Comparison of ENCODE assay signal across 2 cellular contexts in genomic region chrX:118726887-118727685, GRCh38.
TF ChIP-seq lines count a peak whose summit lies in the region.

Gene IL13RA1 (plus strand): TSS chrX:118727606. CDS start chrX:118727639, 33 bp downstream.

TF ChIP-seq in HEK293, 187 proteins besides CTCF, POLR2A, EP300 and RAD21 (continued from another document and continues in another):
- TF ChIP-seq ZNF133 (tag by site-specific recombination; IDR thresholded peaks at IDR 0.05) (no peak), GLIS2 (tag by site-specific recombination; IDR thresholded peaks at IDR 0.05) (peak; percentile 52), ZNF354C (tag by site-specific recombination; IDR thresholded peaks at IDR 0.05; ENCODE audit: borderline replicate concordance, low read depth) (no peak), ZNF292 (tag by site-specific recombination; IDR thresholded peaks at IDR 0.05; ENCODE audit: borderline replicate concordance, low read depth) (no peak), ZNF398 (tag by site-specific recombination; IDR thresholded peaks at IDR 0.05) (no peak), ZNF132 (tag by site-specific recombination; IDR thresholded peaks at IDR 0.05; ENCODE audit: borderline replicate concordance) (no peak), ZBTB20 (tag by site-specific recombination; IDR thresholded peaks at IDR 0.05) (peak; percentile 24; the same call in 1 of the 2 replicates), ZNF341 (tag by site-specific recombination; IDR thresholded peaks at IDR 0.05; ENCODE audit: low read depth) (peak; percentile 74), WT1 (tag by site-specific recombination; IDR thresholded peaks at IDR 0.05) (no peak), ZNF585B (tag by site-specific recombination; IDR thresholded peaks at IDR 0.05) (no peak), ZNF473 (tag by site-specific recombination; IDR thresholded peaks at IDR 0.05) (no peak), ZNF549 (tag by site-specific recombination; IDR thresholded peaks at IDR 0.05) (no peak), ZNF350 (tag by site-specific recombination; IDR thresholded peaks at IDR 0.05) (no peak), ZNF768 (tag by site-specific recombination; IDR thresholded peaks at IDR 0.05) (no peak), ZNF621 (tag by site-specific recombination; IDR thresholded peaks at IDR 0.05) (no peak), ZNF639 (tag by site-specific recombination; IDR thresholded peaks at IDR 0.05) (no peak), ZNF518A (tag by site-specific recombination; conservative IDR thresholded peaks at IDR 0.05; ENCODE audit: low read depth) (no peak), ZEB2 (tag by site-specific recombination; IDR thresholded peaks at IDR 0.05) (peak; percentile 36; the same call in 1 of the 2 replicates), ZNF654 (tag by site-specific recombination; IDR thresholded peaks at IDR 0.05; ENCODE audit: low read depth) (no peak), ZNF211 (tag by site-specific recombination; IDR thresholded peaks at IDR 0.05; ENCODE audit: low read depth) (no peak), ZNF510 (tag by site-specific recombination; IDR thresholded peaks at IDR 0.05; ENCODE audit: insufficient replicate concordance) (no peak), ZNF561 (tag by site-specific recombination; IDR thresholded peaks at IDR 0.05; ENCODE audit: borderline replicate concordance) (0 out of 2 replicates have a peak, but pooled peaks have one; percentile 30), ZIC2 (tag by site-specific recombination; IDR thresholded peaks at IDR 0.05) (peak; percentile 59), PBX3 (CRISPR knock-in tag; IDR thresholded peaks at IDR 0.05) (no peak)

TF ChIP-seq in HepG2, 621 proteins besides CTCF, POLR2A, EP300 and RAD21 (continued from another document and continues in another):
- TF ChIP-seq ZNF281 (CRISPR knock-in tag; IDR thresholded peaks at IDR 0.05; ENCODE audit: borderline replicate concordance) (0 out of 2 replicates have a peak, but pooled peaks have one; percentile 8), MEIS2 (CRISPR knock-in tag; IDR thresholded peaks at IDR 0.05) (0 out of 2 replicates have a peak, but pooled peaks have one; percentile 15), ZKSCAN1 (IDR thresholded peaks at IDR 0.05; ENCODE audit: low read length) (no peak), KAT7 (CRISPR knock-in tag; IDR thresholded peaks at IDR 0.05; ENCODE audit: borderline replicate concordance) (no peak), ZNF44 (CRISPR knock-in tag; IDR thresholded peaks at IDR 0.05) (no peak), NFE2L1 (CRISPR knock-in tag; IDR thresholded peaks at IDR 0.05; ENCODE audit: borderline replicate concordance) (no peak), ELK4 (CRISPR knock-in tag; IDR thresholded peaks at IDR 0.05; ENCODE audit: borderline replicate concordance) (no peak), HMGXB3 (CRISPR knock-in tag; IDR thresholded peaks at IDR 0.05; ENCODE audit: borderline replicate concordance) (no peak), DNMT3B (CRISPR knock-in tag; conservative IDR thresholded peaks at IDR 0.05) (no peak), NCOA5 (CRISPR knock-in tag; IDR thresholded peaks at IDR 0.05) (no peak), XRCC5 (optimal IDR thresholded peaks at IDR 0.05; ENCODE audit: low read length) (peak; percentile 40), ATF7 (IDR thresholded peaks at IDR 0.05) (no peak), ATF7 (CRISPR knock-in tag; IDR thresholded peaks at IDR 0.05) (0 out of 2 replicates have a peak, but pooled peaks have one; percentile 54), ESRRA (CRISPR knock-in tag; IDR thresholded peaks at IDR 0.05; ENCODE audit: low read depth) (peak; percentile 78; the same call in 1 of the 2 replicates), HOXA9 (CRISPR knock-in tag; IDR thresholded peaks at IDR 0.05; ENCODE audit: borderline replicate concordance) (no peak; the same call in 1 of the 2 replicates), ZBTB8A (CRISPR knock-in tag; IDR thresholded peaks at IDR 0.05; ENCODE audit: borderline replicate concordance, low read depth) (no peak), ZXDC (CRISPR knock-in tag; IDR thresholded peaks at IDR 0.05) (no peak), SPEN (CRISPR knock-in tag; IDR thresholded peaks at IDR 0.05; ENCODE audit: low read depth) (peak; percentile 40; the same call in 1 of the 2 replicates), RORA (CRISPR knock-in tag; IDR thresholded peaks at IDR 0.05) (no peak), MEF2D (CRISPR knock-in tag; IDR thresholded peaks at IDR 0.05) (peak; percentile 27; the same call in 1 of the 2 replicates), UBTF (CRISPR knock-in tag; IDR thresholded peaks at IDR 0.05) (peak; percentile 57), DPF2 (CRISPR knock-in tag; IDR thresholded peaks at IDR 0.05; ENCODE audit: borderline replicate concordance, low read depth) (no peak; the same call in 1 of the 2 replicates), SIX4 (CRISPR knock-in tag; IDR thresholded peaks at IDR 0.05) (peak; percentile 75; the same call in 1 of the 2 replicates), FOXM1 (CRISPR knock-in tag; IDR thresholded peaks at IDR 0.05) (no peak), ZNF556 (CRISPR knock-in tag; IDR thresholded peaks at IDR 0.05; ENCODE audit: borderline replicate concordance) (peak; percentile 79; the same call in 1 of the 2 replicates), CBX5 (CRISPR knock-in tag; IDR thresholded peaks at IDR 0.05; ENCODE audit: borderline replicate concordance) (no peak), KLF9 (CRISPR knock-in tag; IDR thresholded peaks at IDR 0.05; ENCODE audit: low read depth) (no peak), RBM39 (IDR thresholded peaks at IDR 0.05; ENCODE audit: low read depth, low read length, poor library complexity, severe bottlenecking) (no peak), NCOR1 (IDR thresholded peaks at IDR 0.05; ENCODE audit: borderline replicate concordance, low read length) (peak; percentile 68; the same call in 1 of the 2 replicates), ZNF362 (CRISPR knock-in tag; IDR thresholded peaks at IDR 0.05; ENCODE audit: borderline replicate concordance) (peak; percentile 36; the same call in 1 of the 2 replicates), ELF1 (CRISPR knock-in tag; IDR thresholded peaks at IDR 0.05) (no peak), ZNF331 (CRISPR knock-in tag; IDR thresholded peaks at IDR 0.05) (0 out of 2 replicates have a peak, but pooled peaks have one; percentile 14), KLF15 (CRISPR knock-in tag; IDR thresholded peaks at IDR 0.05; ENCODE audit: borderline replicate concordance) (no peak), ZNF432 (CRISPR knock-in tag; IDR thresholded peaks at IDR 0.05; ENCODE audit: borderline replicate concordance) (no peak), ZNF543 (CRISPR knock-in tag; IDR thresholded peaks at IDR 0.05) (0 out of 2 replicates have a peak, but pooled peaks have one; percentile 28)
